In the genomic region with DNA sequence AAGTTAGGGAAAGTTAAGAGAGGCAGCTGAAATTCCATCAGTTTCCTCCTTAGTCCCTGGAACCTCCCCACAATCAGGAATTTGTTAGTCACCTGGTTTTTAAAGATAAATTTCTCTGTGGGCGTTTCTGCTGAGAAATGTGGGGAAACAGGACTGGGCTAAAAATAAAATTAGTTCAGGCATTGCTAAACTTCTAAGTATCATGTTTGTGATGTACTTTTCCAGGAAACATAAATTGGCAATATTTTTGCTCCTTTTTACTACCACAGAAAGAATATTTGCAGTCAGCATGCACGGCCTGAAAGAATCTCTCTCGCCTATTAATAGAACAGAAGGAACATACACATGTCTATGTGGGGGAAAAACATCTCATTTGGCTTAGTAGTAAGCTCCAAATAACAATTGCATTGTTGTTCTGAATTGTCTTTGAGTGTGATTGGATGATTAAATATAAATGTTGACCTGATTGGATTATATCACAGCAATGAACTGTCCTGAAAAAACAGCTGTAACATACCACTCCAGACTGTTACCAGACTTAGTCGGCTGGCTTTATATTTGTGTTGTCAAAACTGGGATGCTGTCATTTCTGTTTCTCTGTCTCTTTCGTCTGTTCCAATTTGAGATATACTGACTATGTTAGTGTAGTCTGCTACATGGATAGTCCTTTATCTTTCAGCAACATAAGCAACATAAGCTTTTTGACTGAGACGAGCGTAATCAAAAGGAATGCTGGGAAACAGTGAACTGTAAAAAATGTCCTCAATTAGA, we compare ENCODE assay signal across 12 cellular contexts. TPM values are rescaled to one million over a fixed set of nuclear protein-coding genes. Genes with fewer than 3 reads are reported as not detected.
DNase-seq lines count a peak whose midpoint lies in the region; ATAC-seq and TF ChIP-seq lines count a peak whose summit lies in the region.
"Had no signal": no experiment of that assay in that cellular context is flagged by ENCODE, and none has a peak within 500 bp of the region (broad histone marks: within the 10 kb centered on the region; RNA-seq: fewer than 3 reads in every experiment).

No MANE protein-coding gene starts in this region.

- H3K9me3 ChIP-seq in esophagus muscularis mucosa (no peaks in the 10 kb centered on the region), upper lobe of right lung (no peaks in the 10 kb centered on the region)
- H3K9me3 ChIP-seq: A549 had no signal

- no peaks in the 10 kb centered on the region for H3K9me3 Mint-ChIP-seq in activated CD4-positive, alpha-beta T cell treated with anti-CD3 and anti-CD28 coated beads, Interleukin-2, amount 10 ng/mL, durations not matched to agents 24 days and 14 days
- H3K9me3 Mint-ChIP-seq: effector memory CD8-positive, alpha-beta T cell; naive thymus-derived CD8-positive, alpha-beta T cell had no signal

- H3K4me3 Mint-ChIP-seq in activated CD4-positive, alpha-beta T cell treated with anti-CD3 and anti-CD28 coated beads, Interleukin-2, amount 10 ng/mL, durations not matched to agents 24 days and 14 days: peak overlapping the region; percentile 24
- H3K4me3 Mint-ChIP-seq: effector memory CD8-positive, alpha-beta T cell; naive thymus-derived CD8-positive, alpha-beta T cell had no signal

- H3K27me3 ChIP-seq in esophagus muscularis mucosa (no peaks in the 10 kb centered on the region), upper lobe of right lung (no peaks in the 10 kb centered on the region)

- peak; percentile 4 for TF ChIP-seq EP300 in esophagus muscularis mucosa (IDR thresholded peaks at IDR 0.05)

- H3K36me3 ChIP-seq in esophagus muscularis mucosa (no peaks in the 10 kb centered on the region), upper lobe of right lung (no peaks in the 10 kb centered on the region)

- no peaks in the 10 kb centered on the region for H3K27me3 Mint-ChIP-seq in activated CD4-positive, alpha-beta T cell treated with anti-CD3 and anti-CD28 coated beads, Interleukin-2, amount 10 ng/mL, durations not matched to agents 24 days and 14 days
- H3K27me3 Mint-ChIP-seq: effector memory CD8-positive, alpha-beta T cell; naive thymus-derived CD8-positive, alpha-beta T cell had no signal

- intact Hi-C loops in activated CD4-positive, alpha-beta T cell treated with anti-CD3 and anti-CD28 coated beads, Interleukin-2, amount 10 ng/mL, durations not matched to agents 24 days and 14 days (cut with micrococcal nuclease): loop anchor here (2.0 kb wide), 1 partner anchor 18 kb away; no protein-coding TSS in a partner anchor
- intact Hi-C loops in esophagus muscularis mucosa (cut with DNase I) (no loop called here), upper lobe of right lung (cut with DNase I) (no loop called here)

- 23% methylated on average over 7 of the region's 7 CpGs for WGBS in esophagus muscularis mucosa

- DNase-seq in activated CD4-positive, alpha-beta T cell treated with anti-CD3 and anti-CD28 coated beads, Interleukin-2, amount 10 ng/mL, durations not matched to agents 24 days and 14 days: no peak
- DNase-seq in activated CD4-positive, alpha-beta T cell treated with anti-CD3 and anti-CD28 coated beads, Interleukin-2, amount 50 U/mL, for 48 hours: no peak
- no peak for DNase-seq in esophagus muscularis mucosa (ENCODE audit: extremely low spot score)
- peak; percentile 34 for DNase-seq in middle frontal gyrus (ENCODE audit: extremely low spot score, low spot score)
- DNase-seq in upper lobe of right lung: no peak
- no peak for DNase-seq in SIG-M5 (lab: John Stamatoyannopoulos, UW)
- DNase-seq in Kasumi-1 (lab: John Stamatoyannopoulos, UW): no peak
- no peak for DNase-seq in cerebellar cortex (ENCODE audit: low spot score)
- DNase-seq: effector memory CD8-positive, alpha-beta T cell; naive thymus-derived CD8-positive, alpha-beta T cell; NCI-H774 had no signal

- peaks cover 41% of the 10 kb centered on the region for H3K4me1 Mint-ChIP-seq in activated CD4-positive, alpha-beta T cell treated with anti-CD3 and anti-CD28 coated beads, Interleukin-2, amount 10 ng/mL, durations not matched to agents 24 days and 14 days

- H3K4me1 ChIP-seq in esophagus muscularis mucosa (peaks cover 61 to 97% (median 87%) of the 10 kb centered on the region in 4 donors), upper lobe of right lung (peaks cover 43% of the 10 kb centered on the region)
- H3K4me1 ChIP-seq: A549 had no signal

- no peak for TF ChIP-seq POLR2A in esophagus muscularis mucosa (IDR thresholded peaks at IDR 0.05; ENCODE audit: low read depth)

- peak overlapping the region; percentile 27 for H3K27ac Mint-ChIP-seq in activated CD4-positive, alpha-beta T cell treated with anti-CD3 and anti-CD28 coated beads, Interleukin-2, amount 10 ng/mL, durations not matched to agents 24 days and 14 days
- H3K27ac Mint-ChIP-seq: effector memory CD8-positive, alpha-beta T cell had no signal

- ATAC-seq in upper lobe of right lung: peak; percentile 50
- ATAC-seq: A549; effector memory CD8-positive, alpha-beta T cell; naive thymus-derived CD8-positive, alpha-beta T cell had no signal

- H3K36me3 Mint-ChIP-seq in activated CD4-positive, alpha-beta T cell treated with anti-CD3 and anti-CD28 coated beads, Interleukin-2, amount 10 ng/mL, durations not matched to agents 24 days and 14 days (ENCODE audit: low read depth): peaks cover 7% of the 10 kb centered on the region

- H3K27ac ChIP-seq in esophagus muscularis mucosa (replicated peaks in 1 of 4) (peak overlapping the region; percentile 70 to 82 (median 79)), upper lobe of right lung (peak overlapping the region; percentile 37)
- H3K27ac ChIP-seq: A549 had no signal

- no peak for TF ChIP-seq CTCF in esophagus muscularis mucosa (IDR thresholded peaks at IDR 0.05)
- no peak for TF ChIP-seq CTCF in upper lobe of right lung (IDR thresholded peaks at IDR 0.05)

- peak overlapping the region in 1 of 4 donors; percentile 3 for H3K4me3 ChIP-seq in esophagus muscularis mucosa
- no peak overlapping the region for H3K4me3 ChIP-seq in upper lobe of right lung
- H3K4me3 ChIP-seq: A549 had no signal

RNA-seq across cellular contexts. Expression of a gene that starts 12.9 kb away (rescaled TPM):
- 18.0 and 19.4 TPM in 2 replicates for total RNA-seq in activated CD4-positive, alpha-beta T cell treated with anti-CD3 and anti-CD28 coated beads, Interleukin-2, amount 10 ng/mL, durations not matched to agents 24 days and 14 days
- total RNA-seq in esophagus muscularis mucosa (100 to 1,000 TPM; 101 to 172 (median 125) TPM), upper lobe of right lung (131 TPM)
